20 cellular contexts compared by ENCODE assay signal in genomic region chr12:24047345-24047744, GRCh38.
"Had no signal": no experiment of that assay in that cellular context is flagged by ENCODE, and none has a peak within 500 bp of the region (broad histone marks: within the 10 kb centered on the region; RNA-seq: fewer than 3 reads in every experiment).

No MANE protein-coding gene starts in this region.

- H3K4me1 ChIP-seq: prostate gland, thyroid gland had no signal

- H2AFZ ChIP-seq: neural progenitor cell had no signal

- H3K9me3 ChIP-seq: prostate gland, right atrium auricular region, thyroid gland had no signal

- ATAC-seq: left lobe of liver; naive thymus-derived CD4-positive, alpha-beta T cell; sciatic nerve; stimulated activated effector memory CD8-positive, alpha-beta T cell treated with anti-CD3 and anti-CD28 coated beads, Interleukin-12 subunit alpha, Interleukin-12 subunit beta, amount 100 ng/mL, for 72 hours had no signal

- H3K36me3 ChIP-seq: esophagus muscularis mucosa, prostate gland, right atrium auricular region, stomach, thyroid gland had no signal

- H3K27me3 ChIP-seq: esophagus muscularis mucosa, neural progenitor cell, right atrium auricular region, stomach, thyroid gland had no signal

- H3K4me2 ChIP-seq: neural progenitor cell had no signal

- DNase-seq: dermis blood vessel endothelial cell; effector memory CD4-positive, alpha-beta T cell; hypothalamus; immature natural killer cell; naive thymus-derived CD4-positive, alpha-beta T cell; stimulated activated CD4-positive, alpha-beta T cell treated with anti-CD3 and anti-CD28 coated beads, Interleukin-2, amount 100 ng/mL, for 24 hours; stimulated activated CD4-positive, alpha-beta T cell treated with anti-CD3 and anti-CD28 coated beads, Interleukin-4, amount 100 ng/mL, for 24 hours; stimulated activated naive CD4-positive, alpha-beta T cell treated with Interleukin-2 at 50 U/mL for 16 hours; stomach; thyroid gland; trophoblast cell had no signal

- H3K4me3 ChIP-seq: coronary artery, esophagus muscularis mucosa, lung, neural progenitor cell, prostate gland, right atrium auricular region, stomach, thyroid gland had no signal

- H3K9ac ChIP-seq: neural progenitor cell had no signal

- H3K27ac ChIP-seq: coronary artery, esophagus muscularis mucosa, neural progenitor cell, prostate gland, right atrium auricular region, stomach, thyroid gland had no signal
